ENCODE assay signal across 8 cellular contexts in genomic region chr1:155745284-155746228, GRCh38. TPM values are rescaled to one million over a fixed set of nuclear protein-coding genes. Genes with fewer than 3 reads are reported as not detected.
DNase-seq lines count a peak whose midpoint lies in the region; ATAC-seq and TF ChIP-seq lines count a peak whose summit lies in the region.
"Not testable (repeated sequence)": the region's sequence is repeated elsewhere in the genome, so short reads cannot be mapped to it uniquely, and the experiment has no call there.

No MANE protein-coding gene starts in this region.

- H3K27ac ChIP-seq in SK-N-SH (ENCODE audit: low read depth in 2 of 2, low read length in 1 of 2) (peak overlapping the region; percentile 65 to 69), osteoblast (ENCODE audit: low read depth, low read length) (peak overlapping the region; percentile 72), thoracic aorta (peak overlapping the region; percentile 43 to 85)

- not testable (repeated sequence) for H3K4me1 Mint-ChIP-seq in glutamatergic neuron (ENCODE audit: low read depth, unreplicated experiment)

- H3K4me3 Mint-ChIP-seq in glutamatergic neuron (ENCODE audit: unreplicated experiment): peak overlapping the region; percentile 93

- peak overlapping the region; percentile 88 to 90 for H3K27ac Mint-ChIP-seq in activated naive CD4-positive, alpha-beta T cell treated with anti-CD3 and anti-CD28 coated beads, Interleukin-2, amount 50 U/mL, for 72 hours
- H3K27ac Mint-ChIP-seq in glutamatergic neuron (ENCODE audit: unreplicated experiment): peak overlapping the region; percentile 69

- not testable (repeated sequence) for H3K9me2 ChIP-seq in SK-N-SH

- H3F3A ChIP-seq in SK-N-SH (replicated peaks; ENCODE audit: insufficient read depth): peaks cover 27% of the 10 kb centered on the region

- H3K79me2 ChIP-seq in SK-N-SH (ENCODE audit: insufficient read depth); osteoblast (ENCODE audit: insufficient read depth, low read length): not testable (repeated sequence)

- ATAC-seq in HG02610 (IDR thresholded peaks at IDR 0.05; ENCODE audit: unreplicated experiment) (peak; percentile 94), thoracic aorta (ENCODE audit: insufficient number of reproducible peaks, low FRiP score, low read depth) (peak; percentile 99)
- ATAC-seq in activated naive CD4-positive, alpha-beta T cell treated with anti-CD3 and anti-CD28 coated beads, Interleukin-2, amount 50 U/mL, for 72 hours: peak; percentile 95 to 96

- peak overlapping the region; percentile 93 for H2AFZ ChIP-seq in SK-N-SH (ENCODE audit: low read depth)
- peak overlapping the region; percentile 85 for H2AFZ ChIP-seq in osteoblast (ENCODE audit: low read length)

- H3K9ac ChIP-seq in SK-N-SH: peak overlapping the region; percentile 80

- 1% methylated on average over 26 of the region's 77 CpGs for WGBS in SK-N-SH (ENCODE audit: low lambda C conversion rate)

- not testable (repeated sequence) for H3K9me3 Mint-ChIP-seq in activated naive CD4-positive, alpha-beta T cell treated with anti-CD3 and anti-CD28 coated beads, Interleukin-2, amount 50 U/mL, for 72 hours; glutamatergic neuron (ENCODE audit: unreplicated experiment)

- peak; percentile 85 for DNase-seq in GM10248 (ENCODE audit: extremely low spot score)
- peak; percentile 96 for DNase-seq in NCI-H1092 (lab: John Stamatoyannopoulos, UW)
- peak; percentile 85 for DNase-seq in SK-N-SH
- peak; percentile 95 to 96 for DNase-seq in activated naive CD4-positive, alpha-beta T cell treated with anti-CD3 and anti-CD28 coated beads, Interleukin-2, amount 50 U/mL, for 72 hours (ENCODE audit: low spot score in 2 of 2)
- peak; percentile 88 for DNase-seq in glutamatergic neuron
- peak; percentile 91 for DNase-seq in osteoblast (ENCODE audit: insufficient read length, low spot score, missing footprints)
- peak; percentile 96 for DNase-seq in thoracic aorta (ENCODE audit: low spot score)

- not testable (repeated sequence) for H4K20me1 ChIP-seq in SK-N-SH (ENCODE audit: insufficient read depth); osteoblast (ENCODE audit: insufficient read depth, low read length)

- TF ChIP-seq CTCF in GM10248 (IDR thresholded peaks at IDR 0.05; ENCODE audit: control extremely low read depth, extremely low read depth, low read depth, missing control alignments); SK-N-SH (IDR thresholded peaks at IDR 0.05); glutamatergic neuron (IDR thresholded peaks at IDR 0.05; ENCODE audit: partially characterized antibody, unreplicated experiment); osteoblast (IDR thresholded peaks at IDR 0.05; ENCODE audit: extremely low read depth, low read depth, low read length); thoracic aorta (IDR thresholded peaks at IDR 0.05): not testable (repeated sequence)

- not testable (repeated sequence) for H3K36me3 Mint-ChIP-seq in activated naive CD4-positive, alpha-beta T cell treated with anti-CD3 and anti-CD28 coated beads, Interleukin-2, amount 50 U/mL, for 72 hours; glutamatergic neuron (ENCODE audit: unreplicated experiment)

- not testable (repeated sequence) for TF ChIP-seq RAD21 in SK-N-SH (IDR thresholded peaks at IDR 0.05; ENCODE audit: low read length)

- H3K4me1 ChIP-seq in SK-N-SH (ENCODE audit: control insufficient read depth in 1 of 2, insufficient read depth in 2 of 2, low read depth in 1 of 2, low read length in 1 of 2); thoracic aorta (ENCODE audit: control insufficient read depth in 1 of 2, low read depth in 2 of 2): not testable (repeated sequence)
- peaks cover 19% of the 10 kb centered on the region for H3K4me1 ChIP-seq in osteoblast (ENCODE audit: insufficient read depth, low read length)

- H3K27me3 Mint-ChIP-seq in glutamatergic neuron (ENCODE audit: unreplicated experiment): not testable (repeated sequence)

- not testable (repeated sequence) for H3K27me3 ChIP-seq in SK-N-SH (ENCODE audit: insufficient read depth); osteoblast (ENCODE audit: insufficient read depth, low read length); thoracic aorta (replicated peaks; ENCODE audit: insufficient read depth)

- CTCF ChIA-PET in GM10248 (lab: Yijun Ruan, JAX): interaction anchor here (1.1 to 1.9 kb wide), 2 partner anchors 16 to 573 kb away, joined by 3 to 12 read pairs; partner anchors contain the start of gene KRTCAP2
- CTCF ChIA-PET in SK-N-SH (lab: Yijun Ruan, JAX): interaction anchor here (0.9 to 3.3 kb wide), 2 partner anchors 12 to 16 kb away, joined by 3 to 12 read pairs; no protein-coding TSS in a partner anchor

- not testable (repeated sequence) for H3K36me3 ChIP-seq in SK-N-SH (replicated peaks in 1 of 2; ENCODE audit: control insufficient read depth in 1 of 2, insufficient read depth in 2 of 2, low read length in 1 of 2); thoracic aorta
- H3K36me3 ChIP-seq in osteoblast (ENCODE audit: insufficient read depth, low read length): peaks cover 15% of the 10 kb centered on the region

- POLR2A ChIA-PET in GM10248 (lab: Yijun Ruan, JAX): interaction anchor here (0.7 kb wide), 1 partner anchor 11 kb away, joined by 3 read pairs; no protein-coding TSS in a partner anchor
- POLR2A ChIA-PET in SK-N-SH (lab: Yijun Ruan, JAX): not testable (repeated sequence)

- peak overlapping the region; percentile 59 to 75 for H3K4me3 ChIP-seq in SK-N-SH (ENCODE audit: low read depth in 2 of 2, low read length in 1 of 2)
- H3K4me3 ChIP-seq in osteoblast (ENCODE audit: insufficient read depth, low read length): peak overlapping the region; percentile 73
- H3K4me3 ChIP-seq in thoracic aorta: peak overlapping the region; percentile 82

- not testable (repeated sequence) for H3K9me3 ChIP-seq in SK-N-SH; osteoblast (ENCODE audit: low read depth, low read length); thoracic aorta

- not testable (repeated sequence) for TF ChIP-seq EP300 in SK-N-SH (IDR thresholded peaks at IDR 0.05; ENCODE audit: borderline replicate concordance in 1 of 2, low read depth in 1 of 2, low read length in 1 of 2)

- H3K4me2 ChIP-seq in SK-N-SH: peak overlapping the region; percentile 83
- peak overlapping the region; percentile 85 for H3K4me2 ChIP-seq in osteoblast (ENCODE audit: insufficient read depth, low read length)

TF ChIP-seq in SK-N-SH, 30 proteins besides CTCF, POLR2A, EP300 and RAD21:
- TF ChIP-seq MXI1 (IDR thresholded peaks at IDR 0.05; ENCODE audit: low read depth, low read length) (peak; percentile 96), GATA2 (CRISPR knock-in tag; IDR thresholded peaks at IDR 0.05) (peak; percentile 50), POLR2AphosphoS5 (IDR thresholded peaks at IDR 0.05; ENCODE audit: low read depth, low read length) (peak; percentile 74), PBX3 (IDR thresholded peaks at IDR 0.05) (peak; percentile 71; the same call in 1 of the 2 replicates), MAX (IDR thresholded peaks at IDR 0.05; ENCODE audit: low read depth) (peak; percentile 86), SIN3A (IDR thresholded peaks at IDR 0.05; ENCODE audit: borderline replicate concordance, low read depth, low read length) (peak; percentile 71; the same call in 1 of the 2 replicates)

RNA-seq across cellular contexts. Expression of gene DAP3, which starts 56.7 kb away (rescaled TPM):
- polyA plus RNA-seq in SK-N-SH (2012; rRNA removed): 115 and 136 TPM in 2 replicates
- polyA plus RNA-seq in SK-N-SH (2012; cell fraction: cytosol; rRNA removed): 118 and 122 TPM in 2 replicates
- 206 and 220 TPM in 2 replicates for polyA plus RNA-seq in SK-N-SH (2012; cell fraction: nucleus; rRNA removed)
- total RNA-seq in activated naive CD4-positive, alpha-beta T cell treated with anti-CD3 and anti-CD28 coated beads, Interleukin-2, amount 50 U/mL, for 72 hours: 100 to 1,000 TPM; 128 to 172 TPM
- total RNA-seq in glutamatergic neuron (ENCODE audit: unreplicated experiment) (88.3 TPM), osteoblast (73.1 and 82.2 TPM in 2 replicates), thoracic aorta (100 to 1,000 TPM in 1 of 2 donors, 10 to 100 TPM in 1; 56.5 to 113 TPM)

RNA-seq across cellular contexts. Expression of gene YY1AP1, which starts 57.0 kb away (rescaled TPM):
- polyA plus RNA-seq in SK-N-SH (2012; rRNA removed): 45.0 and 85.3 TPM in 2 replicates
- polyA plus RNA-seq in SK-N-SH (2012; cell fraction: cytosol; rRNA removed): 60.2 and 63.1 TPM in 2 replicates
- polyA plus RNA-seq in SK-N-SH (2012; cell fraction: nucleus; rRNA removed): 59.6 and 71.3 TPM in 2 replicates
- total RNA-seq in activated naive CD4-positive, alpha-beta T cell treated with anti-CD3 and anti-CD28 coated beads, Interleukin-2, amount 50 U/mL, for 72 hours: 10 to 100 TPM; 80.2 to 90.3 TPM
- total RNA-seq in glutamatergic neuron (ENCODE audit: unreplicated experiment) (61.1 TPM), osteoblast (54.6 and 75.1 TPM in 2 replicates), thoracic aorta (100 to 1,000 TPM; 156 to 197 TPM)

Comparison
In these comparisons a context has a peak if more than half of its experiments do, and no peak if none do; other contexts are left out.
1. Peak in every context shown above with its lines: DNase-seq, ATAC-seq, H3K4me3 ChIP-seq and H3K27ac ChIP-seq.